In the genomic region with DNA sequence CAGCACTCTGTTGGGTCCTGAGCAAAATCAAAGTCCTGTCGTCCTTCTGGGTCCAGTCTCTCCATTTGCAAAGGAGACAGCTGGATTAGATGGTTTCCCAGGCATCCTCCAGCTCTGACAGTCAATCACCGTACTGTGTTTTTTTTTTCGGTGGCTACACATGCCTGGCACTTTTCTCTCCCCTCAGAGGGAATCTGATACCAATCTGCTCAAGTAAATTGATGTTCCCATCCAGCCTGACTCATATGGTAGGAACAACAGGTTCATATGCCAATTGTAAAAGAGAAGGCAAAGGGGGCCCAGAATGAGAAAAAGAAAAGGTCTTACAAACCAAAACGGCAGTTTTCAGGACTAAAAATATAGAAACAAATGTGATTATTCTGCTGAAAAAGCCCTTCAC, we compare ENCODE assay signal across 7 cellular contexts. TPM values are rescaled to one million over a fixed set of nuclear protein-coding genes. Genes with fewer than 3 reads are reported as not detected.
DNase-seq lines count a peak whose midpoint lies in the region; ATAC-seq and TF ChIP-seq lines count a peak whose summit lies in the region.

No MANE protein-coding gene starts in this region.

- no peak for TF ChIP-seq CTCF in foreskin fibroblast (IDR thresholded peaks at IDR 0.05; ENCODE audit: low read depth, low read length)
- no peak for TF ChIP-seq CTCF in spleen (IDR thresholded peaks at IDR 0.05 in 8 of 11, conservative IDR thresholded peaks at IDR 0.05 in 3 of 11)

- peaks cover 18 to 47% (median 32%) of the 10 kb centered on the region in 6 donors for H3K4me1 ChIP-seq in spleen

- peaks cover 0 to 1% (median 0%) of the 10 kb centered on the region in 6 donors for H3K36me3 ChIP-seq in spleen

- peak; percentile 17 for DNase-seq in HCEC 1CT
- DNase-seq in foreskin fibroblast: peak; percentile 36 to 65
- DNase-seq in spleen: no peak
- DNase-seq in activated gamma-delta T cell (lab: John Stamatoyannopoulos, UW): no peak
- DNase-seq in activated naive CD4-positive, alpha-beta T cell treated with anti-CD3 and anti-CD28 coated beads, Interleukin-2, amount 50 U/mL, for 16 hours: no peak

- intact Hi-C loops in spleen (cut with DNase I; ENCODE audit: low total_unique reads): no loop called here

- TF ChIP-seq POLR2A in spleen (IDR thresholded peaks at IDR 0.05): no peak

- H3K27me3 ChIP-seq in spleen (replicated peaks in 1 of 7): no peaks in the 10 kb centered on the region

- peak overlapping the region; percentile 76 to 88 for H3K4me3 ChIP-seq in foreskin fibroblast (ENCODE audit: low read depth in 1 of 2, low read length in 2 of 2)
- peak overlapping the region in 7 of 8 donors; percentile 61 to 91 (median 73) for H3K4me3 ChIP-seq in spleen

- WGBS in spleen, 5 donors: 65 to 77% (median 70%) methylated on average over 4 of the region's 4 CpGs

- peak overlapping the region in 6 of 8 donors; percentile 81 to 94 (median 90) for H3K27ac ChIP-seq in spleen

- no peaks in the 10 kb centered on the region for H3K9me3 ChIP-seq in spleen

- ATAC-seq in SK-N-SH treated with all-trans-retinoic acid at 6 μM for 48 hours (peak; percentile 53), GM21526 (IDR thresholded peaks at IDR 0.05; ENCODE audit: low FRiP score, unreplicated experiment) (no peak)

TF ChIP-seq in SK-N-SH treated with all-trans-retinoic acid at 6 μM for 48 hours, 23 proteins besides CTCF, POLR2A, EP300 and RAD21:
- TF ChIP-seq ZNF70 (CRISPR knock-in tag; IDR thresholded peaks at IDR 0.05) (no peak), SNAI2 (CRISPR knock-in tag; IDR thresholded peaks at IDR 0.05) (no peak), ISL1 (CRISPR knock-in tag; IDR thresholded peaks at IDR 0.05) (no peak), ZNF8 (CRISPR knock-in tag; IDR thresholded peaks at IDR 0.05) (no peak), ZFP3 (CRISPR knock-in tag; IDR thresholded peaks at IDR 0.05) (no peak), TOX (CRISPR knock-in tag; IDR thresholded peaks at IDR 0.05; ENCODE audit: borderline replicate concordance) (no peak), TCF4 (CRISPR knock-in tag; IDR thresholded peaks at IDR 0.05; ENCODE audit: borderline replicate concordance) (no peak), ESRRG (CRISPR knock-in tag; IDR thresholded peaks at IDR 0.05) (no peak), PPARA (CRISPR knock-in tag; IDR thresholded peaks at IDR 0.05; ENCODE audit: borderline replicate concordance) (no peak), ZC3H10 (CRISPR knock-in tag; IDR thresholded peaks at IDR 0.05) (no peak), CSDC2 (CRISPR knock-in tag; IDR thresholded peaks at IDR 0.05) (no peak)
- TF ChIP-seq, protein P1, sequence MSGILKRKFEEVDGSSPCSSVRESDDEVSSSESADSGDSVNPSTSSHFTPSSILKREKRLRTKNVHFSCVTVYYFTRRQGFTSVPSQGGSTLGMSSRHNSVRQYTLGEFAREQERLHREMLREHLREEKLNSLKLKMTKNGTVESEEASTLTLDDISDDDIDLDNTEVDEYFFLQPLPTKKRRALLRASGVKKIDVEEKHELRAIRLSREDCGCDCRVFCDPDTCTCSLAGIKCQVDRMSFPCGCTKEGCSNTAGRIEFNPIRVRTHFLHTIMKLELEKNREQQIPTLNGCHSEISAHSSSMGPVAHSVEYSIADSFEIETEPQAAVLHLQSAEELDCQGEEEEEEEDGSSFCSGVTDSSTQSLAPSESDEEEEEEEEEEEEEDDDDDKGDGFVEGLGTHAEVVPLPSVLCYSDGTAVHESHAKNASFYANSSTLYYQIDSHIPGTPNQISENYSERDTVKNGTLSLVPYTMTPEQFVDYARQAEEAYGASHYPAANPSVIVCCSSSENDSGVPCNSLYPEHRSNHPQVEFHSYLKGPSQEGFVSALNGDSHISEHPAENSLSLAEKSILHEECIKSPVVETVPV (CRISPR knock-in tag; IDR thresholded peaks at IDR 0.05): no peak
- TF ChIP-seq, protein P2, sequence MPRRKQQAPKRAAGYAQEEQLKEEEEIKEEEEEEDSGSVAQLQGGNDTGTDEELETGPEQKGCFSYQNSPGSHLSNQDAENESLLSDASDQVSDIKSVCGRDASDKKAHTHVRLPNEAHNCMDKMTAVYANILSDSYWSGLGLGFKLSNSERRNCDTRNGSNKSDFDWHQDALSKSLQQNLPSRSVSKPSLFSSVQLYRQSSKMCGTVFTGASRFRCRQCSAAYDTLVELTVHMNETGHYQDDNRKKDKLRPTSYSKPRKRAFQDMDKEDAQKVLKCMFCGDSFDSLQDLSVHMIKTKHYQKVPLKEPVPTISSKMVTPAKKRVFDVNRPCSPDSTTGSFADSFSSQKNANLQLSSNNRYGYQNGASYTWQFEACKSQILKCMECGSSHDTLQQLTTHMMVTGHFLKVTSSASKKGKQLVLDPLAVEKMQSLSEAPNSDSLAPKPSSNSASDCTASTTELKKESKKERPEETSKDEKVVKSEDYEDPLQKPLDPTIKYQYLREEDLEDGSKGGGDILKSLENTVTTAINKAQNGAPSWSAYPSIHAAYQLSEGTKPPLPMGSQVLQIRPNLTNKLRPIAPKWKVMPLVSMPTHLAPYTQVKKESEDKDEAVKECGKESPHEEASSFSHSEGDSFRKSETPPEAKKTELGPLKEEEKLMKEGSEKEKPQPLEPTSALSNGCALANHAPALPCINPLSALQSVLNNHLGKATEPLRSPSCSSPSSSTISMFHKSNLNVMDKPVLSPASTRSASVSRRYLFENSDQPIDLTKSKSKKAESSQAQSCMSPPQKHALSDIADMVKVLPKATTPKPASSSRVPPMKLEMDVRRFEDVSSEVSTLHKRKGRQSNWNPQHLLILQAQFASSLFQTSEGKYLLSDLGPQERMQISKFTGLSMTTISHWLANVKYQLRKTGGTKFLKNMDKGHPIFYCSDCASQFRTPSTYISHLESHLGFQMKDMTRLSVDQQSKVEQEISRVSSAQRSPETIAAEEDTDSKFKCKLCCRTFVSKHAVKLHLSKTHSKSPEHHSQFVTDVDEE (CRISPR knock-in tag; IDR thresholded peaks at IDR 0.05): no peak
- TF ChIP-seq, protein P3, sequence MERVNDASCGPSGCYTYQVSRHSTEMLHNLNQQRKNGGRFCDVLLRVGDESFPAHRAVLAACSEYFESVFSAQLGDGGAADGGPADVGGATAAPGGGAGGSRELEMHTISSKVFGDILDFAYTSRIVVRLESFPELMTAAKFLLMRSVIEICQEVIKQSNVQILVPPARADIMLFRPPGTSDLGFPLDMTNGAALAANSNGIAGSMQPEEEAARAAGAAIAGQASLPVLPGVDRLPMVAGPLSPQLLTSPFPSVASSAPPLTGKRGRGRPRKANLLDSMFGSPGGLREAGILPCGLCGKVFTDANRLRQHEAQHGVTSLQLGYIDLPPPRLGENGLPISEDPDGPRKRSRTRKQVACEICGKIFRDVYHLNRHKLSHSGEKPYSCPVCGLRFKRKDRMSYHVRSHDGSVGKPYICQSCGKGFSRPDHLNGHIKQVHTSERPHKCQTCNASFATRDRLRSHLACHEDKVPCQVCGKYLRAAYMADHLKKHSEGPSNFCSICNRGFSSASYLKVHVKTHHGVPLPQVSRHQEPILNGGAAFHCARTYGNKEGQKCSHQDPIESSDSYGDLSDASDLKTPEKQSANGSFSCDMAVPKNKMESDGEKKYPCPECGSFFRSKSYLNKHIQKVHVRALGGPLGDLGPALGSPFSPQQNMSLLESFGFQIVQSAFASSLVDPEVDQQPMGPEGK (CRISPR knock-in tag; IDR thresholded peaks at IDR 0.05; ENCODE audit: borderline replicate concordance): no peak
- TF ChIP-seq, protein P4, sequence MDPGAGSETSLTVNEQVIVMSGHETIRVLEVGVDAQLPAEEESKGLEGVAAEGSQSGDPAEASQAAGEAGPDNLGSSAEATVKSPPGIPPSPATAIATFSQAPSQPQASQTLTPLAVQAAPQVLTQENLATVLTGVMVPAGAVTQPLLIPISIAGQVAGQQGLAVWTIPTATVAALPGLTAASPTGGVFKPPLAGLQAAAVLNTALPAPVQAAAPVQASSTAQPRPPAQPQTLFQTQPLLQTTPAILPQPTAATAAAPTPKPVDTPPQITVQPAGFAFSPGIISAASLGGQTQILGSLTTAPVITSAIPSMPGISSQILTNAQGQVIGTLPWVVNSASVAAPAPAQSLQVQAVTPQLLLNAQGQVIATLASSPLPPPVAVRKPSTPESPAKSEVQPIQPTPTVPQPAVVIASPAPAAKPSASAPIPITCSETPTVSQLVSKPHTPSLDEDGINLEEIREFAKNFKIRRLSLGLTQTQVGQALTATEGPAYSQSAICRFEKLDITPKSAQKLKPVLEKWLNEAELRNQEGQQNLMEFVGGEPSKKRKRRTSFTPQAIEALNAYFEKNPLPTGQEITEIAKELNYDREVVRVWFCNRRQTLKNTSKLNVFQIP (CRISPR knock-in tag; IDR thresholded peaks at IDR 0.05; ENCODE audit: borderline replicate concordance, low read depth): no peak

RNA-seq across cellular contexts. Expression of gene FBXO10, which starts 1.2 kb away (rescaled TPM):
- total RNA-seq in spleen: 10 to 100 TPM; 15.6 to 36.9 (median 20.2) TPM
- 1 to 10 TPM; 3.2 to 8.3 (median 3.9) TPM for polyA plus RNA-seq in spleen

RNA-seq across cellular contexts. Expression of gene TOMM5, which starts 17.4 kb away (rescaled TPM):
- total RNA-seq in spleen: 100 to 1,000 TPM in 1 of 7 donors, 10 to 100 TPM in 6; 54.1 to 108 (median 65.5) TPM
- polyA plus RNA-seq in spleen: 100 to 1,000 TPM; 106 to 155 (median 137) TPM

Comparison
In these comparisons a context has a peak if more than half of its experiments do, and no peak if none do; other contexts are left out.
1. DNase-seq: peak in HCEC 1CT (single experiment) and foreskin fibroblast (2 of 2); none in spleen (single experiment), activated gamma-delta T cell (single experiment) and activated naive CD4-positive, alpha-beta T cell treated with anti-CD3 and anti-CD28 coated beads, Interleukin-2, amount 50 U/mL, for 16 hours (single experiment).